Comparison of ENCODE assay signal across 12 cellular contexts in genomic region chr9:13267743-13268142, GRCh38. TPM values are rescaled to one million over a fixed set of nuclear protein-coding genes. Genes with fewer than 3 reads are reported as not detected.
DNase-seq lines count a peak whose midpoint lies in the region; ATAC-seq and TF ChIP-seq lines count a peak whose summit lies in the region.
"Had no signal": no experiment of that assay in that cellular context is flagged by ENCODE, and none has a peak within 500 bp of the region (broad histone marks: within the 10 kb centered on the region; RNA-seq: fewer than 3 reads in every experiment).

No MANE protein-coding gene starts in this region.

- CTCF ChIA-PET in IMR-90 (lab: Yijun Ruan, JAX) = no interaction called here

- BruUV-seq in IMR-90 (replicated peaks; lab: Mats Ljungman, UMichigan) = no TSS peak

- TF ChIP-seq CTCF in IMR-90 (conservative IDR thresholded peaks at IDR 0.05; ENCODE audit: low read depth, low read length) (no peak), chondrocyte (IDR thresholded peaks at IDR 0.05) (no peak)

- no peak overlapping the region for H3K9ac ChIP-seq in IMR-90 (ENCODE audit: low read depth, low read length)
- H3K9ac ChIP-seq in mesenchymal stem cell (ENCODE audit: low read length) = peak overlapping the region; percentile 40
- H3K9ac ChIP-seq in Karpas-422 (ENCODE audit: low read length) = no peak overlapping the region

- no peak for TF ChIP-seq POLR2A in IMR-90 (IDR thresholded peaks at IDR 0.05; ENCODE audit: low read depth, low read length)

- H3K18ac ChIP-seq in IMR-90 (ENCODE audit: low read depth, low read length) (no peak overlapping the region), mesenchymal stem cell (ENCODE audit: low read depth in 1 of 2, low read length in 2 of 2) (no peak overlapping the region)

- no peaks in the 10 kb centered on the region for H3K36me3 Mint-ChIP-seq in chondrocyte (ENCODE audit: low read depth)
- no peaks in the 10 kb centered on the region for H3K36me3 Mint-ChIP-seq in activated T-helper 1 cell treated with anti-CD3 and anti-CD28 coated beads, Interleukin-12 subunit alpha, Interleukin-12 subunit beta, Interleukin-2, Interleukin-4 antibody, amounts not matched to agents 30 ng/mL and 10 ng/mL and 1 ng/mL, durations not matched to agents 14 hours and 24 hours and 36 hours (ENCODE audit: low read depth)
- no peaks in the 10 kb centered on the region for H3K36me3 Mint-ChIP-seq in effector memory CD8-positive, alpha-beta T cell (ENCODE audit: insufficient read depth)
- H3K36me3 Mint-ChIP-seq: CD8-positive, alpha-beta T cell; naive B cell had no signal

- H2BK20ac ChIP-seq in IMR-90 (ENCODE audit: low read depth, low read length) = no peak overlapping the region

- H4K91ac ChIP-seq in IMR-90 (ENCODE audit: insufficient read depth, low read depth, low read length) = no peak overlapping the region
- H4K91ac ChIP-seq in mesenchymal stem cell (ENCODE audit: low read length) = no peak overlapping the region

- H3K9me3 ChIP-seq in IMR-90 (ENCODE audit: control insufficient read depth, insufficient read depth, low read length) (peaks cover 2% of the 10 kb centered on the region; the same call in 1 of the 2 replicates), mesenchymal stem cell (ENCODE audit: control insufficient read depth, low read length) (no peaks in the 10 kb centered on the region), Karpas-422 (ENCODE audit: low read length) (no peaks in the 10 kb centered on the region)

- H3K4me2 ChIP-seq in IMR-90 (ENCODE audit: low read depth, low read length) = no peak overlapping the region; the same call in 1 of the 2 replicates
- no peak overlapping the region for H3K4me2 ChIP-seq in mesenchymal stem cell (ENCODE audit: low read length, poor library complexity, severe bottlenecking)
- no peak overlapping the region for H3K4me2 ChIP-seq in Karpas-422 (ENCODE audit: low read depth, low read length, poor library complexity, severe bottlenecking)

- H3K27me3 ChIP-seq in IMR-90 (ENCODE audit: control insufficient read depth, insufficient read depth, low read length) (no peaks in the 10 kb centered on the region), mesenchymal stem cell (ENCODE audit: control insufficient read depth in 1 of 2, insufficient read depth in 1 of 2, low read length in 2 of 2) (no peaks in the 10 kb centered on the region), Karpas-422 (ENCODE audit: low read length) (no peaks in the 10 kb centered on the region)

- no peak overlapping the region for H2BK120ac ChIP-seq in IMR-90 (ENCODE audit: low read depth, low read length)
- no peak overlapping the region for H2BK120ac ChIP-seq in mesenchymal stem cell (ENCODE audit: low read depth, low read length)

- H3K4ac ChIP-seq in IMR-90 (ENCODE audit: low read depth, low read length) (no peak overlapping the region), mesenchymal stem cell (ENCODE audit: low read depth in 1 of 2, low read length in 2 of 2) (no peak overlapping the region)

- no peak overlapping the region for H2BK12ac ChIP-seq in mesenchymal stem cell (ENCODE audit: low read length in 2 of 2)

- peaks cover 57% of the 10 kb centered on the region for H3K4me1 Mint-ChIP-seq in chondrocyte (ENCODE audit: low read depth)
- H3K4me1 Mint-ChIP-seq in activated T-helper 1 cell treated with anti-CD3 and anti-CD28 coated beads, Interleukin-12 subunit alpha, Interleukin-12 subunit beta, Interleukin-2, Interleukin-4 antibody, amounts not matched to agents 30 ng/mL and 10 ng/mL and 1 ng/mL, durations not matched to agents 14 hours and 24 hours and 36 hours (ENCODE audit: low read depth) = no peaks in the 10 kb centered on the region
- H3K4me1 Mint-ChIP-seq in effector memory CD8-positive, alpha-beta T cell (ENCODE audit: low read depth in 2 of 2) = no peaks in the 10 kb centered on the region
- H3K4me1 Mint-ChIP-seq: naive B cell had no signal

- in situ Hi-C loops in IMR-90 (cut with MboI; ENCODE audit: low sequenced_read_pairs) = no loop called here

- WGBS in IMR-90 (ENCODE audit: extremely low coverage in 2 of 2, insufficient read length in 1 of 2), 2 experiments = no CpG with 5 or more reads among the region's 2 CpGs
- 0% methylated on average over 1 of the region's 2 CpGs for WGBS in mesenchymal stem cell

- no peaks in the 10 kb centered on the region for H3K9me3 Mint-ChIP-seq in chondrocyte (ENCODE audit: low read depth)
- no peaks in the 10 kb centered on the region for H3K9me3 Mint-ChIP-seq in activated T-helper 1 cell treated with anti-CD3 and anti-CD28 coated beads, Interleukin-12 subunit alpha, Interleukin-12 subunit beta, Interleukin-2, Interleukin-4 antibody, amounts not matched to agents 30 ng/mL and 10 ng/mL and 1 ng/mL, durations not matched to agents 14 hours and 24 hours and 36 hours
- H3K9me3 Mint-ChIP-seq in effector memory CD8-positive, alpha-beta T cell = peaks cover 6 to 24% of the 10 kb centered on the region in 2 donors

- no peak overlapping the region for H2AFZ ChIP-seq in IMR-90 (replicated peaks; ENCODE audit: low read length, poor library complexity)
- H2AFZ ChIP-seq in mesenchymal stem cell (ENCODE audit: low read depth, low read length) = no peak overlapping the region
- no peak overlapping the region for H2AFZ ChIP-seq in Karpas-422 (ENCODE audit: low read length)

- no peak for TF ChIP-seq RAD21 in IMR-90 (IDR thresholded peaks at IDR 0.05; ENCODE audit: low read length)

- H3K9me1 ChIP-seq in IMR-90 (ENCODE audit: insufficient read depth, low read length) = no peaks in the 10 kb centered on the region

- H3K23ac ChIP-seq in IMR-90 (ENCODE audit: low read depth, low read length) = no peak overlapping the region
- H3K23ac ChIP-seq in mesenchymal stem cell (ENCODE audit: low read length in 2 of 2) = no peak overlapping the region

- dilution Hi-C loops in IMR-90 (cut with HindIII; ENCODE audit: low sequenced_read_pairs, unreplicated experiment) = no loop called here

- DNase-seq in AG08395 (ENCODE audit: low spot score) (peak; percentile 66), IMR-90 (peak; percentile 94), chondrocyte (ENCODE audit: low spot score) (no peak), mesenchymal stem cell (peak; percentile 95), Karpas-422 (no peak)
- DNase-seq in activated T-helper 1 cell treated with anti-CD3 and anti-CD28 coated beads, Interleukin-12 subunit alpha, Interleukin-12 subunit beta, Interleukin-2, Interleukin-4 antibody, amounts not matched to agents 30 ng/mL and 10 ng/mL and 1 ng/mL, durations not matched to agents 14 hours and 24 hours and 36 hours (ENCODE audit: low spot score) = no peak
- DNase-seq in effector memory CD8-positive, alpha-beta T cell = no peak
- DNase-seq: activated T-cell treated with anti-CD3 and anti-CD28 coated beads, Interleukin-2, amount 50 U/mL, for 24 hours; CD8-positive, alpha-beta T cell; naive B cell; NCI-H446 had no signal

- ATAC-seq in IMR-90 (ENCODE audit: low read depth) (peak; percentile 84), GM21447 (IDR thresholded peaks at IDR 0.05; ENCODE audit: unreplicated experiment) (no peak)
- ATAC-seq in effector memory CD8-positive, alpha-beta T cell (replicated peaks) = no peak
- ATAC-seq: CD8-positive, alpha-beta T cell had no signal

- H4K20me1 ChIP-seq in IMR-90 (ENCODE audit: insufficient read depth, low read length) (peaks cover 19% of the 10 kb centered on the region), Karpas-422 (ENCODE audit: insufficient read depth, low read depth, low read length) (no peaks in the 10 kb centered on the region)

- no peaks in the 10 kb centered on the region for H3K9me2 ChIP-seq in Karpas-422 (replicated peaks; ENCODE audit: insufficient read depth, low read length)

- H3K36me3 ChIP-seq in IMR-90 (ENCODE audit: control insufficient read depth, insufficient read depth, low read length) (peaks cover 3% of the 10 kb centered on the region), mesenchymal stem cell (ENCODE audit: control insufficient read depth in 1 of 2, insufficient read depth in 2 of 2, low read depth in 1 of 2, low read length in 2 of 2) (no peaks in the 10 kb centered on the region), Karpas-422 (ENCODE audit: insufficient read depth, low read length) (no peaks in the 10 kb centered on the region)

- peaks cover 19 to 51% of the 10 kb centered on the region in 2 experiments for H3K79me1 ChIP-seq in IMR-90 (ENCODE audit: low read depth in 1 of 2, low read length in 2 of 2)
- H3K79me1 ChIP-seq in mesenchymal stem cell (replicated peaks; ENCODE audit: low read length, poor library complexity, severe bottlenecking) = peaks cover 10% of the 10 kb centered on the region

- intact Hi-C loops in IMR-90 (cut with micrococcal nuclease) = no loop called here
- intact Hi-C loops in activated T-helper 1 cell treated with anti-CD3 and anti-CD28 coated beads, Interleukin-12 subunit alpha, Interleukin-12 subunit beta, Interleukin-2, Interleukin-4 antibody, amounts not matched to agents 30 ng/mL and 10 ng/mL and 1 ng/mL, durations not matched to agents 14 hours and 24 hours and 36 hours (cut with micrococcal nuclease) = no loop called here

- H3K27me3 Mint-ChIP-seq in chondrocyte (ENCODE audit: low read depth) = no peaks in the 10 kb centered on the region
- H3K27me3 Mint-ChIP-seq in activated T-helper 1 cell treated with anti-CD3 and anti-CD28 coated beads, Interleukin-12 subunit alpha, Interleukin-12 subunit beta, Interleukin-2, Interleukin-4 antibody, amounts not matched to agents 30 ng/mL and 10 ng/mL and 1 ng/mL, durations not matched to agents 14 hours and 24 hours and 36 hours (ENCODE audit: insufficient read depth) = no peaks in the 10 kb centered on the region
- H3K27me3 Mint-ChIP-seq in effector memory CD8-positive, alpha-beta T cell = no peaks in the 10 kb centered on the region
- H3K27me3 Mint-ChIP-seq: activated T-cell treated with anti-CD3 and anti-CD28 coated beads, Interleukin-2, amount 50 U/mL, for 24 hours; naive B cell had no signal

- no peak overlapping the region for H2AK5ac ChIP-seq in IMR-90 (ENCODE audit: low read depth, low read length)
- no peak overlapping the region for H2AK5ac ChIP-seq in mesenchymal stem cell (ENCODE audit: low read length, severe bottlenecking)

- no peak overlapping the region for H3K14ac ChIP-seq in IMR-90 (replicated peaks; ENCODE audit: low read depth, low read length)
- no peak overlapping the region for H3K14ac ChIP-seq in mesenchymal stem cell (ENCODE audit: low read length in 2 of 2)

- peaks cover 2% of the 10 kb centered on the region; the same call in 1 of the 2 replicates for H3K4me1 ChIP-seq in IMR-90 (ENCODE audit: control insufficient read depth, insufficient read depth, low read length)
- H3K4me1 ChIP-seq in mesenchymal stem cell (ENCODE audit: control insufficient read depth, insufficient read depth, low read depth, low read length) = peaks cover 3% of the 10 kb centered on the region
- H3K4me1 ChIP-seq in Karpas-422 (ENCODE audit: low read length) = no peaks in the 10 kb centered on the region

- H2BK5ac ChIP-seq in IMR-90 (ENCODE audit: low read depth, low read length, poor library complexity, severe bottlenecking) (peak overlapping the region; percentile 43), mesenchymal stem cell (ENCODE audit: low read depth, low read length, poor library complexity, severe bottlenecking) (no peak overlapping the region)

- peak overlapping the region; percentile 87 for H3K27ac Mint-ChIP-seq in chondrocyte (ENCODE audit: unreplicated experiment)
- no peak overlapping the region for H3K27ac Mint-ChIP-seq in activated T-helper 1 cell treated with anti-CD3 and anti-CD28 coated beads, Interleukin-12 subunit alpha, Interleukin-12 subunit beta, Interleukin-2, Interleukin-4 antibody, amounts not matched to agents 30 ng/mL and 10 ng/mL and 1 ng/mL, durations not matched to agents 14 hours and 24 hours and 36 hours
- no peak overlapping the region for H3K27ac Mint-ChIP-seq in effector memory CD8-positive, alpha-beta T cell
- H3K27ac Mint-ChIP-seq: activated T-cell treated with anti-CD3 and anti-CD28 coated beads, Interleukin-2, amount 50 U/mL, for 24 hours; CD8-positive, alpha-beta T cell; naive B cell had no signal

- H2BK15ac ChIP-seq in IMR-90 (ENCODE audit: low read depth, low read length) (no peak overlapping the region), mesenchymal stem cell (ENCODE audit: low read depth, poor library complexity, severe bottlenecking) (no peak overlapping the region)

- POLR2A ChIA-PET in IMR-90 (lab: Charles Lee; ENCODE audit: unreplicated experiment) = no interaction called here

- H3K56ac ChIP-seq in IMR-90 (ENCODE audit: extremely low read depth, insufficient read depth, low read length) = no peak overlapping the region

- H4K8ac ChIP-seq in IMR-90 (ENCODE audit: low read depth in 2 of 2, low read length in 2 of 2) = no peak overlapping the region
- H4K8ac ChIP-seq in mesenchymal stem cell (ENCODE audit: low read length) = no peak overlapping the region

- no peaks in the 10 kb centered on the region for H3K79me2 ChIP-seq in Karpas-422 (ENCODE audit: low read length)

- H4K5ac ChIP-seq in IMR-90 (ENCODE audit: low read depth, low read length) = no peak overlapping the region

- no peak overlapping the region for H2AK9ac ChIP-seq in IMR-90 (replicated peaks; ENCODE audit: low read depth, low read length, poor library complexity)

- no peak overlapping the region for H3K27ac ChIP-seq in IMR-90 (ENCODE audit: insufficient read depth, low read length)
- H3K27ac ChIP-seq in mesenchymal stem cell (ENCODE audit: low read length, poor library complexity, severe bottlenecking) = peak overlapping the region; percentile 48
- no peak overlapping the region for H3K27ac ChIP-seq in Karpas-422 (ENCODE audit: low read length)

- H3K4me3 ChIP-seq in IMR-90 (ENCODE audit: insufficient read depth, low read depth, low read length) (no peak overlapping the region), mesenchymal stem cell (ENCODE audit: insufficient read depth in 1 of 2, low read depth in 1 of 2, low read length in 2 of 2) (no peak overlapping the region), Karpas-422 (ENCODE audit: low read length) (no peak overlapping the region)

- peak overlapping the region; percentile 7 for H3K4me3 Mint-ChIP-seq in chondrocyte (ENCODE audit: unreplicated experiment)
- no peak overlapping the region for H3K4me3 Mint-ChIP-seq in activated T-helper 1 cell treated with anti-CD3 and anti-CD28 coated beads, Interleukin-12 subunit alpha, Interleukin-12 subunit beta, Interleukin-2, Interleukin-4 antibody, amounts not matched to agents 30 ng/mL and 10 ng/mL and 1 ng/mL, durations not matched to agents 14 hours and 24 hours and 36 hours
- H3K4me3 Mint-ChIP-seq in effector memory CD8-positive, alpha-beta T cell = no peak overlapping the region
- H3K4me3 Mint-ChIP-seq: activated T-cell treated with anti-CD3 and anti-CD28 coated beads, Interleukin-2, amount 50 U/mL, for 24 hours; CD8-positive, alpha-beta T cell; naive B cell had no signal

RNA-seq across cellular contexts. Expression of gene MPDZ, which starts 11.7 kb away (rescaled TPM):
- 39.3 and 46.4 TPM in 2 replicates for total RNA-seq in IMR-90 (2012; rRNA removed)
- 14.6 and 18.8 TPM in 2 replicates for polyA plus RNA-seq in IMR-90 (2012; rRNA removed)
- polyA plus RNA-seq in IMR-90 (2012; cell fraction: cytosol; rRNA removed) = 3.6 and 5.9 TPM in 2 replicates
- polyA plus RNA-seq in IMR-90 (2012; cell fraction: nucleus; rRNA removed; ENCODE audit: low replicate concordance) = 10.0 and 65.1 TPM in 2 replicates
- 42.5 to 60.4 TPM (median 46.9 TPM) in 3 replicates for total RNA-seq in chondrocyte
- polyA plus RNA-seq in mesenchymal stem cell (2013, experiment 1 of 2) = 21.5 TPM
- 22.9 TPM for polyA plus RNA-seq in mesenchymal stem cell (2013, experiment 2 of 2)
- not detected in 2 replicates for total RNA-seq in activated T-helper 1 cell treated with anti-CD3 and anti-CD28 coated beads, Interleukin-12 subunit alpha, Interleukin-12 subunit beta, Interleukin-2, Interleukin-4 antibody, amounts not matched to agents 30 ng/mL and 10 ng/mL and 1 ng/mL, durations not matched to agents 14 hours and 24 hours and 36 hours
- total RNA-seq in Karpas-422 (2014; rRNA removed; shearing (Covaris generic); ENCODE audit: low replicate concordance) = not detected in 2 replicates
- total RNA-seq: CD8-positive, alpha-beta T cell had no signal

Comparison
In these comparisons a context has a peak if more than half of its experiments do, and no peak if none do; other contexts are left out.
1. DNase-seq: peak in AG08395 (single experiment), IMR-90 (single experiment) and mesenchymal stem cell (single experiment); none in chondrocyte (single experiment), activated T-helper 1 cell treated with anti-CD3 and anti-CD28 coated beads, Interleukin-12 subunit alpha, Interleukin-12 subunit beta, Interleukin-2, Interleukin-4 antibody, amounts not matched to agents 30 ng/mL and 10 ng/mL and 1 ng/mL, durations not matched to agents 14 hours and 24 hours and 36 hours (single experiment), effector memory CD8-positive, alpha-beta T cell (0 of 3) and Karpas-422 (single experiment).
2. RNA of gene MPDZ, which starts 11.7 kb away (total RNA-seq): 42.5 to 60.4 TPM in chondrocyte and 39.3 to 46.4 TPM in IMR-90; not detected in activated T-helper 1 cell treated with anti-CD3 and anti-CD28 coated beads, Interleukin-12 subunit alpha, Interleukin-12 subunit beta, Interleukin-2, Interleukin-4 antibody, amounts not matched to agents 30 ng/mL and 10 ng/mL and 1 ng/mL, durations not matched to agents 14 hours and 24 hours and 36 hours and not detected in Karpas-422; every median in the first group is over 10 times any median in the second.